ENCODE assay signal across 22 cellular contexts in genomic region chr1:248007778-248008177, GRCh38. TPM values are rescaled to one million over a fixed set of nuclear protein-coding genes. Genes with fewer than 3 reads are reported as not detected.
DNase-seq lines count a peak whose midpoint lies in the region; ATAC-seq, FAIRE-seq and TF ChIP-seq lines count a peak whose summit lies in the region.
"Had no signal": no experiment of that assay in that cellular context is flagged by ENCODE, and none has a peak within 500 bp of the region (broad histone marks: within the 10 kb centered on the region; RNA-seq: fewer than 3 reads in every experiment).

No MANE protein-coding gene starts in this region.

- no peak overlapping the region for H3K9ac ChIP-seq in HepG2 (ENCODE audit: insufficient read depth, low read depth, low read length)
- no peak overlapping the region for H3K9ac ChIP-seq in K562 (ENCODE audit: insufficient read depth in 1 of 2, low read depth in 2 of 2, low read length in 2 of 2)

- ATAC-seq in HepG2: no peak
- no peak for ATAC-seq in right lobe of liver
- ATAC-seq in K562: no peak
- ATAC-seq in GM21423 (IDR thresholded peaks at IDR 0.05; ENCODE audit: unreplicated experiment): no peak

- DNase-seq in HepG2 (ENCODE audit: low spot score): no peak
- DNase-seq in right lobe of liver: no peak
- no peak for DNase-seq in K562 (ENCODE audit: extremely low read depth in 1 of 4, low spot score in 3 of 4)
- no peak for DNase-seq in NCI-H2107 (lab: John Stamatoyannopoulos, UW)
- DNase-seq: 8988T; C1 segment of cervical spinal cord; Calu3; CD4-positive, alpha-beta memory T cell; COR-L47; DMS53; DMS79 treated with DMSO at 0.1 percent for 48 hours; GF-D8; GOT3; H7; HCEC 1CT had no signal

- H4K20me1 ChIP-seq in HepG2 (ENCODE audit: insufficient read depth, low read length) (no peaks in the 10 kb centered on the region), K562 (replicated peaks; ENCODE audit: control insufficient read depth, insufficient read depth, low read length) (no peaks in the 10 kb centered on the region)

- H3K4me3 ChIP-seq in HepG2 (replicated peaks in 1 of 3; ENCODE audit: insufficient read depth in 1 of 3, low read depth in 2 of 3, low read length in 3 of 3) (no peak overlapping the region), right lobe of liver (no peak overlapping the region), K562 (no peak overlapping the region)

- WGBS in HepG2 (ENCODE audit: low lambda C conversion rate): 0% methylated on average over 1 of the region's 1 CpG
- WGBS in right lobe of liver (ENCODE audit: insufficient coverage, low coverage, low lambda C conversion rate, missing lambda C conversion rate): 14% methylated on average over 1 of the region's 1 CpG
- WGBS in K562 (ENCODE audit: insufficient coverage, low coverage, missing lambda C conversion rate): 0% methylated on average over 1 of the region's 1 CpG

- in situ Hi-C loops in HepG2 (cut with HindIII; ENCODE audit: extremely low pct_ligation_motif_present, low pct_unique_long_range_greater_than_20kb) (no loop called here), K562 (cut with MboI) (no loop called here)

- H3K27ac ChIP-seq in HepG2 (ENCODE audit: extremely low read length, insufficient read depth, low read length) (no peak overlapping the region), right lobe of liver (no peak overlapping the region), K562 (ENCODE audit: extremely low read depth, low read depth, low read length) (no peak overlapping the region)

- no peak for TF ChIP-seq CTCF in HepG2 (CRISPR knock-in tag; IDR thresholded peaks at IDR 0.05)
- no peak for TF ChIP-seq CTCF in right lobe of liver (IDR thresholded peaks at IDR 0.05)
- TF ChIP-seq CTCF in K562 (IDR thresholded peaks at IDR 0.05 in 2 of 3, conservative IDR thresholded peaks at IDR 0.05 in 1 of 3; ENCODE audit: insufficient read depth in 2 of 3, low read depth in 1 of 3, low read length in 3 of 3): no peak

- H3K4me1 ChIP-seq in HepG2 (ENCODE audit: insufficient read depth, low read length): no peaks in the 10 kb centered on the region
- H3K4me1 ChIP-seq in right lobe of liver: no peaks in the 10 kb centered on the region
- no peaks in the 10 kb centered on the region for H3K4me1 ChIP-seq in K562 (replicated peaks in 1 of 2; ENCODE audit: control insufficient read depth in 2 of 2, insufficient read depth in 2 of 2, low read length in 2 of 2)

- H3K36me3 ChIP-seq in HepG2 (replicated peaks in 1 of 2; ENCODE audit: control insufficient read depth in 1 of 2, insufficient read depth in 2 of 2, low read length in 2 of 2): no peaks in the 10 kb centered on the region
- H3K36me3 ChIP-seq in right lobe of liver: no peaks in the 10 kb centered on the region
- H3K36me3 ChIP-seq in K562 (ENCODE audit: control insufficient read depth, insufficient read depth, low read length): no peaks in the 10 kb centered on the region

- BruUV-seq in HepG2 (replicated peaks; lab: Mats Ljungman, UMichigan) (no TSS peak), K562 (replicated peaks; lab: Mats Ljungman, UMichigan) (no TSS peak)

- CTCF ChIA-PET in HepG2 (lab: Yijun Ruan, JAX; ENCODE audit: low intra/inter-chr PET ratio, low total read pairs): no interaction called here
- CTCF ChIA-PET in K562 (lab: Yijun Ruan, JAX; ENCODE audit: low intra/inter-chr PET ratio): no interaction called here

- intact Hi-C loops in HepG2 (cut with micrococcal nuclease; ENCODE audit: unreplicated experiment) (no loop called here), right lobe of liver (cut with DNase I) (no loop called here), K562 (cut with micrococcal nuclease) (no loop called here)

- FAIRE-seq in HepG2 (lab: Jason Lieb, UNC) (no peak), K562 (lab: Jason Lieb, UNC) (no peak)
- FAIRE-seq: GM12891, GM18507 had no signal

- H3K4me2 ChIP-seq in HepG2 (ENCODE audit: low read depth, low read length) (no peak overlapping the region), K562 (ENCODE audit: insufficient read depth, low read length) (no peak overlapping the region)

- no peaks in the 10 kb centered on the region for H3K27me3 ChIP-seq in HepG2 (ENCODE audit: control insufficient read depth in 1 of 2, insufficient read depth in 2 of 2, low read length in 2 of 2)
- H3K27me3 ChIP-seq in right lobe of liver: no peaks in the 10 kb centered on the region
- no peaks in the 10 kb centered on the region for H3K27me3 ChIP-seq in K562 (ENCODE audit: control insufficient read depth in 2 of 2, insufficient read depth in 2 of 2, low read length in 2 of 2)

- no peak overlapping the region for H2AFZ ChIP-seq in HepG2 (ENCODE audit: low read length)
- H2AFZ ChIP-seq in K562 (ENCODE audit: low read depth, low read length): no peak overlapping the region

- TF ChIP-seq RAD21 in HepG2 (CRISPR knock-in tag; IDR thresholded peaks at IDR 0.05) (no peak), K562 (CRISPR knock-in tag; conservative IDR thresholded peaks at IDR 0.05 in 1 of 2, IDR thresholded peaks at IDR 0.05 in 1 of 2) (no peak)

- TF ChIP-seq EP300 in HepG2 (IDR thresholded peaks at IDR 0.05; ENCODE audit: low read depth in 2 of 2, low read length in 2 of 2): no peak
- no peak for TF ChIP-seq EP300 in HepG2 (CRISPR knock-in tag; IDR thresholded peaks at IDR 0.05; ENCODE audit: borderline replicate concordance)
- TF ChIP-seq EP300 in K562 (IDR thresholded peaks at IDR 0.05; ENCODE audit: low read length): no peak

- H3K9me1 ChIP-seq in K562 (ENCODE audit: control insufficient read depth, insufficient read depth, low read length): no peaks in the 10 kb centered on the region

- H3K79me2 ChIP-seq in HepG2 (ENCODE audit: insufficient read depth, low read length) (no peaks in the 10 kb centered on the region), K562 (ENCODE audit: control insufficient read depth, insufficient read depth, low read length) (no peaks in the 10 kb centered on the region)

- peaks cover 92% of the 10 kb centered on the region for H3K9me3 ChIP-seq in HepG2 (ENCODE audit: low read length)
- H3K9me3 ChIP-seq in right lobe of liver: no peaks in the 10 kb centered on the region
- peaks cover 3% of the 10 kb centered on the region for H3K9me3 ChIP-seq in K562 (replicated peaks; ENCODE audit: control insufficient read depth, insufficient read depth, low read depth, low read length)

- POLR2A ChIA-PET in HepG2 (lab: Yijun Ruan, JAX) (no interaction called here), K562 (lab: Yijun Ruan, JAX) (no interaction called here)

- TF ChIP-seq POLR2A in HepG2 (IDR thresholded peaks at IDR 0.05; ENCODE audit: insufficient read depth in 1 of 2, low read depth in 2 of 2, low read length in 2 of 2) (no peak), right lobe of liver (IDR thresholded peaks at IDR 0.05) (no peak), K562 (conservative IDR thresholded peaks at IDR 0.05) (no peak)

RNA-seq across cellular contexts. Expression of gene OR2L5, which starts 5.7 kb away (rescaled TPM):
- total RNA-seq in HepG2 (2016; rRNA removed; fragmentation: Illumina TruSeq; extraction: Trizol) (not detected in 2 replicates), right lobe of liver (not detected), K562 (2014; rRNA removed) (not detected in 2 replicates), K562 (2014; rRNA removed; fragmentation: Illumina TruSeq; extraction: Trizol) (not detected in 2 replicates), K562 (2015; rRNA removed; fragmentation: Illumina TruSeq; extraction: Trizol) (not detected in 2 replicates), K562 (2021) (not detected in 2 replicates)
- total RNA-seq in HepG2 (2016; cell fraction: cytosol; rRNA removed; fragmentation: Illumina TruSeq; extraction: Trizol; ENCODE audit: low read depth): not detected in 2 replicates
- total RNA-seq in HepG2 (2016; cell fraction: insoluble cytoplasmic fraction; rRNA removed; fragmentation: Illumina TruSeq; extraction: Trizol): not detected in 2 replicates
- total RNA-seq in HepG2 (2016; cell fraction: membrane; rRNA removed; fragmentation: Illumina TruSeq; extraction: Trizol): not detected in 2 replicates
- not detected in 2 replicates for total RNA-seq in HepG2 (2016; cell fraction: nucleus; rRNA removed; fragmentation: Illumina TruSeq; extraction: Trizol)
- polyA plus RNA-seq in HepG2 (2011; rRNA removed) (not detected in 2 replicates), K562 (2011; rRNA removed) (0.03 and 0.04 TPM in 2 replicates), K562 (2014; fragmentation: Illumina TruSeq; extraction: Trizol) (not detected in 2 replicates), K562 (2014; fragmentation: Nextera tagmentation; extraction: Ambion mirVana) (not detected), K562 (2014; rRNA removed) (not detected in 2 replicates)
- not detected in 2 replicates for polyA plus RNA-seq in HepG2 (2011; cell fraction: cytosol; rRNA removed)
- not detected in 2 replicates for polyA plus RNA-seq in HepG2 (2011; cell fraction: nucleus; rRNA removed)
- polyA plus RNA-seq in HepG2 (2012): not detected in 2 replicates
- polyA plus RNA-seq in HepG2 (2016; cell fraction: cytosol; fragmentation: Illumina TruSeq; extraction: Trizol; ENCODE audit: low read depth): not detected in 2 replicates
- polyA plus RNA-seq in HepG2 (2016; cell fraction: insoluble cytoplasmic fraction; fragmentation: Illumina TruSeq; extraction: Trizol; ENCODE audit: low read depth): not detected in 2 replicates
- not detected in 2 replicates for polyA plus RNA-seq in HepG2 (2016; cell fraction: membrane; fragmentation: Illumina TruSeq; extraction: Trizol; ENCODE audit: low read depth)
- not detected in 2 replicates for polyA plus RNA-seq in HepG2 (2016; cell fraction: nucleus; fragmentation: Illumina TruSeq; extraction: Trizol; ENCODE audit: insufficient read depth, low read depth)
- 0.07 TPM in 1 of 2 replicates, not detected in the other for polyA minus RNA-seq in HepG2 (2011; rRNA and poly(A)+ RNA removed; ENCODE audit: low replicate concordance)
- polyA minus RNA-seq in HepG2 (2011; cell fraction: cytosol; rRNA and poly(A)+ RNA removed): not detected in 2 replicates
- not detected in 2 replicates for polyA minus RNA-seq in HepG2 (2011; cell fraction: nucleus; rRNA and poly(A)+ RNA removed)
- total RNA-seq in K562 (2011; cell fraction: chromatin; rRNA removed; ENCODE audit: low replicate concordance): 0.39 TPM in 1 of 2 replicates, not detected in the other
- total RNA-seq in K562 (2011; cell fraction: nucleolus; rRNA removed): not detected in 2 replicates
- 0.51 and 0.53 TPM in 2 replicates for total RNA-seq in K562 (2011; cell fraction: nucleoplasm; rRNA removed)
- polyA plus RNA-seq in K562 (2011; cell fraction: cytosol; rRNA removed): not detected in 2 replicates
- polyA plus RNA-seq in K562 (2011; cell fraction: nucleus; rRNA removed): 0.06 TPM in 2 replicates
- not detected in 2 replicates for polyA plus RNA-seq in K562 (2012)
- 0.09 TPM in 1 of 2 replicates, not detected in the other for polyA minus RNA-seq in K562 (2011; rRNA and poly(A)+ RNA removed)
- not detected in 2 replicates for polyA minus RNA-seq in K562 (2011; cell fraction: cytosol; rRNA and poly(A)+ RNA removed)
- polyA minus RNA-seq in K562 (2011; cell fraction: nucleus; rRNA and poly(A)+ RNA removed): 0.13 TPM in 1 of 2 replicates, not detected in the other
- total RNA-seq: A673, Calu3, Daoy, G401, H7 had no signal
- polyA plus RNA-seq: BJ; CD4-positive, alpha-beta memory T cell had no signal

RNA-seq across cellular contexts. Expression of gene OR2L2, which starts 22.1 kb away (rescaled TPM):
- total RNA-seq in HepG2 (2016; rRNA removed; fragmentation: Illumina TruSeq; extraction: Trizol) (not detected in 2 replicates), right lobe of liver (under 1 TPM in 1 of 6 experiments, not detected in 5; 0.17 TPM), K562 (2014; rRNA removed) (0.05 TPM in 1 of 2 replicates, not detected in the other), K562 (2014; rRNA removed; fragmentation: Illumina TruSeq; extraction: Trizol) (not detected in 2 replicates), K562 (2015; rRNA removed; fragmentation: Illumina TruSeq; extraction: Trizol) (not detected in 2 replicates), K562 (2021) (0.09 TPM in 1 of 2 replicates, not detected in the other)
- total RNA-seq in HepG2 (2016; cell fraction: cytosol; rRNA removed; fragmentation: Illumina TruSeq; extraction: Trizol; ENCODE audit: low read depth): not detected in 2 replicates
- total RNA-seq in HepG2 (2016; cell fraction: insoluble cytoplasmic fraction; rRNA removed; fragmentation: Illumina TruSeq; extraction: Trizol): not detected in 2 replicates
- total RNA-seq in HepG2 (2016; cell fraction: membrane; rRNA removed; fragmentation: Illumina TruSeq; extraction: Trizol): not detected in 2 replicates
- total RNA-seq in HepG2 (2016; cell fraction: nucleus; rRNA removed; fragmentation: Illumina TruSeq; extraction: Trizol): not detected in 2 replicates
- polyA plus RNA-seq in HepG2 (2011; rRNA removed) (not detected in 2 replicates), K562 (2011; rRNA removed) (0.07 and 0.14 TPM in 2 replicates), K562 (2014; fragmentation: Illumina TruSeq; extraction: Trizol) (0.04 TPM in 1 of 2 replicates, not detected in the other), K562 (2014; fragmentation: Nextera tagmentation; extraction: Ambion mirVana) (not detected), K562 (2014; rRNA removed) (not detected in 2 replicates)
- not detected in 2 replicates for polyA plus RNA-seq in HepG2 (2011; cell fraction: cytosol; rRNA removed)
- not detected in 2 replicates for polyA plus RNA-seq in HepG2 (2011; cell fraction: nucleus; rRNA removed)
- polyA plus RNA-seq in HepG2 (2012): 0.04 TPM in 1 of 2 replicates, not detected in the other
- not detected in 2 replicates for polyA plus RNA-seq in HepG2 (2016; cell fraction: cytosol; fragmentation: Illumina TruSeq; extraction: Trizol; ENCODE audit: low read depth)
- polyA plus RNA-seq in HepG2 (2016; cell fraction: insoluble cytoplasmic fraction; fragmentation: Illumina TruSeq; extraction: Trizol; ENCODE audit: low read depth): not detected in 2 replicates
- polyA plus RNA-seq in HepG2 (2016; cell fraction: membrane; fragmentation: Illumina TruSeq; extraction: Trizol; ENCODE audit: low read depth): not detected in 2 replicates
- polyA plus RNA-seq in HepG2 (2016; cell fraction: nucleus; fragmentation: Illumina TruSeq; extraction: Trizol; ENCODE audit: insufficient read depth, low read depth): not detected in 2 replicates
- polyA minus RNA-seq in HepG2 (2011; rRNA and poly(A)+ RNA removed; ENCODE audit: low replicate concordance): not detected in 2 replicates
- polyA minus RNA-seq in HepG2 (2011; cell fraction: cytosol; rRNA and poly(A)+ RNA removed): not detected in 2 replicates
- not detected in 2 replicates for polyA minus RNA-seq in HepG2 (2011; cell fraction: nucleus; rRNA and poly(A)+ RNA removed)
- 0.33 TPM in 1 of 2 replicates, not detected in the other for total RNA-seq in K562 (2011; cell fraction: chromatin; rRNA removed; ENCODE audit: low replicate concordance)
- not detected in 2 replicates for total RNA-seq in K562 (2011; cell fraction: nucleolus; rRNA removed)
- 0.53 TPM in 1 of 2 replicates, not detected in the other for total RNA-seq in K562 (2011; cell fraction: nucleoplasm; rRNA removed)
- polyA plus RNA-seq in K562 (2011; cell fraction: cytosol; rRNA removed): 0.04 TPM in 1 of 2 replicates, not detected in the other
- 0.17 TPM in 1 of 2 replicates, not detected in the other for polyA plus RNA-seq in K562 (2011; cell fraction: nucleus; rRNA removed)
- 0.03 TPM in 1 of 2 replicates, not detected in the other for polyA plus RNA-seq in K562 (2012)
- polyA minus RNA-seq in K562 (2011; rRNA and poly(A)+ RNA removed): not detected in 2 replicates
- polyA minus RNA-seq in K562 (2011; cell fraction: cytosol; rRNA and poly(A)+ RNA removed): not detected in 2 replicates
- 0.13 TPM in 1 of 2 replicates, not detected in the other for polyA minus RNA-seq in K562 (2011; cell fraction: nucleus; rRNA and poly(A)+ RNA removed)
- total RNA-seq: A673, G401, H7 had no signal
- polyA plus RNA-seq: BJ; CD4-positive, alpha-beta memory T cell had no signal

RNA-seq across cellular contexts. Expression of gene OR2L3, which starts 38.9 kb away (rescaled TPM):
- not detected in 2 replicates for total RNA-seq in HepG2 (2016; rRNA removed; fragmentation: Illumina TruSeq; extraction: Trizol)
- not detected in 2 replicates for total RNA-seq in HepG2 (2016; cell fraction: cytosol; rRNA removed; fragmentation: Illumina TruSeq; extraction: Trizol; ENCODE audit: low read depth)
- total RNA-seq in HepG2 (2016; cell fraction: insoluble cytoplasmic fraction; rRNA removed; fragmentation: Illumina TruSeq; extraction: Trizol): not detected in 2 replicates
- not detected in 2 replicates for total RNA-seq in HepG2 (2016; cell fraction: membrane; rRNA removed; fragmentation: Illumina TruSeq; extraction: Trizol)
- not detected in 2 replicates for total RNA-seq in HepG2 (2016; cell fraction: nucleus; rRNA removed; fragmentation: Illumina TruSeq; extraction: Trizol)
- not detected in 2 replicates for polyA plus RNA-seq in HepG2 (2011; rRNA removed)
- not detected in 2 replicates for polyA plus RNA-seq in HepG2 (2011; cell fraction: cytosol; rRNA removed)
- polyA plus RNA-seq in HepG2 (2011; cell fraction: nucleus; rRNA removed): not detected in 2 replicates
- not detected in 2 replicates for polyA plus RNA-seq in HepG2 (2012)
- polyA plus RNA-seq in HepG2 (2016; cell fraction: cytosol; fragmentation: Illumina TruSeq; extraction: Trizol; ENCODE audit: low read depth): not detected in 2 replicates
- not detected in 2 replicates for polyA plus RNA-seq in HepG2 (2016; cell fraction: insoluble cytoplasmic fraction; fragmentation: Illumina TruSeq; extraction: Trizol; ENCODE audit: low read depth)
- not detected in 2 replicates for polyA plus RNA-seq in HepG2 (2016; cell fraction: membrane; fragmentation: Illumina TruSeq; extraction: Trizol; ENCODE audit: low read depth)
- not detected in 2 replicates for polyA plus RNA-seq in HepG2 (2016; cell fraction: nucleus; fragmentation: Illumina TruSeq; extraction: Trizol; ENCODE audit: insufficient read depth, low read depth)
- polyA minus RNA-seq in HepG2 (2011; rRNA and poly(A)+ RNA removed; ENCODE audit: low replicate concordance): not detected in 2 replicates
- not detected in 2 replicates for polyA minus RNA-seq in HepG2 (2011; cell fraction: cytosol; rRNA and poly(A)+ RNA removed)
- not detected in 2 replicates for polyA minus RNA-seq in HepG2 (2011; cell fraction: nucleus; rRNA and poly(A)+ RNA removed)
- total RNA-seq in right lobe of liver: not detected
- total RNA-seq in K562 (2011; cell fraction: chromatin; rRNA removed; ENCODE audit: low replicate concordance): 0.14 TPM in 1 of 2 replicates, not detected in the other
- not detected in 2 replicates for total RNA-seq in K562 (2011; cell fraction: nucleolus; rRNA removed)
- total RNA-seq in K562 (2011; cell fraction: nucleoplasm; rRNA removed): not detected in 2 replicates
- total RNA-seq in K562 (2014; rRNA removed): not detected in 2 replicates
- total RNA-seq in K562 (2014; rRNA removed; fragmentation: Illumina TruSeq; extraction: Trizol): not detected in 2 replicates
- total RNA-seq in K562 (2015; rRNA removed; fragmentation: Illumina TruSeq; extraction: Trizol): not detected in 2 replicates
- total RNA-seq in K562 (2021): not detected in 2 replicates
- polyA plus RNA-seq in K562 (2011; rRNA removed): not detected in 2 replicates
- polyA plus RNA-seq in K562 (2011; cell fraction: cytosol; rRNA removed): not detected in 2 replicates
- not detected in 2 replicates for polyA plus RNA-seq in K562 (2011; cell fraction: nucleus; rRNA removed)
- not detected in 2 replicates for polyA plus RNA-seq in K562 (2012)
- polyA plus RNA-seq in K562 (2014; fragmentation: Illumina TruSeq; extraction: Trizol): not detected in 2 replicates
- polyA plus RNA-seq in K562 (2014; fragmentation: Nextera tagmentation; extraction: Ambion mirVana): not detected
- polyA plus RNA-seq in K562 (2014; rRNA removed): not detected in 2 replicates
- not detected in 2 replicates for polyA minus RNA-seq in K562 (2011; rRNA and poly(A)+ RNA removed)
- not detected in 2 replicates for polyA minus RNA-seq in K562 (2011; cell fraction: cytosol; rRNA and poly(A)+ RNA removed)
- not detected in 2 replicates for polyA minus RNA-seq in K562 (2011; cell fraction: nucleus; rRNA and poly(A)+ RNA removed)
- total RNA-seq: A673, Calu3, Daoy, G401, H7 had no signal
- polyA plus RNA-seq: BJ; CD4-positive, alpha-beta memory T cell had no signal

RNA-seq across cellular contexts. Expression of gene OR2AK2, which starts 42.7 kb away (rescaled TPM):
- total RNA-seq in HepG2 (2016; rRNA removed; fragmentation: Illumina TruSeq; extraction: Trizol) (not detected in 2 replicates), right lobe of liver (not detected), K562 (2014; rRNA removed) (not detected in 2 replicates), K562 (2014; rRNA removed; fragmentation: Illumina TruSeq; extraction: Trizol) (not detected in 2 replicates), K562 (2015; rRNA removed; fragmentation: Illumina TruSeq; extraction: Trizol) (not detected in 2 replicates), K562 (2021) (not detected in 2 replicates)
- total RNA-seq in HepG2 (2016; cell fraction: cytosol; rRNA removed; fragmentation: Illumina TruSeq; extraction: Trizol; ENCODE audit: low read depth): not detected in 2 replicates
- total RNA-seq in HepG2 (2016; cell fraction: insoluble cytoplasmic fraction; rRNA removed; fragmentation: Illumina TruSeq; extraction: Trizol): not detected in 2 replicates
- not detected in 2 replicates for total RNA-seq in HepG2 (2016; cell fraction: membrane; rRNA removed; fragmentation: Illumina TruSeq; extraction: Trizol)
- total RNA-seq in HepG2 (2016; cell fraction: nucleus; rRNA removed; fragmentation: Illumina TruSeq; extraction: Trizol): not detected in 2 replicates
- polyA plus RNA-seq in HepG2 (2011; rRNA removed) (not detected in 2 replicates), K562 (2011; rRNA removed) (0.10 and 0.12 TPM in 2 replicates), K562 (2014; fragmentation: Illumina TruSeq; extraction: Trizol) (not detected in 2 replicates), K562 (2014; fragmentation: Nextera tagmentation; extraction: Ambion mirVana) (not detected), K562 (2014; rRNA removed) (not detected in 2 replicates)
- not detected in 2 replicates for polyA plus RNA-seq in HepG2 (2011; cell fraction: cytosol; rRNA removed)
- polyA plus RNA-seq in HepG2 (2011; cell fraction: nucleus; rRNA removed): not detected in 2 replicates
- not detected in 2 replicates for polyA plus RNA-seq in HepG2 (2012)
- polyA plus RNA-seq in HepG2 (2016; cell fraction: cytosol; fragmentation: Illumina TruSeq; extraction: Trizol; ENCODE audit: low read depth): not detected in 2 replicates
- not detected in 2 replicates for polyA plus RNA-seq in HepG2 (2016; cell fraction: insoluble cytoplasmic fraction; fragmentation: Illumina TruSeq; extraction: Trizol; ENCODE audit: low read depth)
- polyA plus RNA-seq in HepG2 (2016; cell fraction: membrane; fragmentation: Illumina TruSeq; extraction: Trizol; ENCODE audit: low read depth): not detected in 2 replicates
- not detected in 2 replicates for polyA plus RNA-seq in HepG2 (2016; cell fraction: nucleus; fragmentation: Illumina TruSeq; extraction: Trizol; ENCODE audit: insufficient read depth, low read depth)
- polyA minus RNA-seq in HepG2 (2011; rRNA and poly(A)+ RNA removed; ENCODE audit: low replicate concordance): not detected in 2 replicates
- not detected in 2 replicates for polyA minus RNA-seq in HepG2 (2011; cell fraction: cytosol; rRNA and poly(A)+ RNA removed)
- not detected in 2 replicates for polyA minus RNA-seq in HepG2 (2011; cell fraction: nucleus; rRNA and poly(A)+ RNA removed)
- 1.6 and 3.9 TPM in 2 replicates for total RNA-seq in K562 (2011; cell fraction: chromatin; rRNA removed; ENCODE audit: low replicate concordance)
- total RNA-seq in K562 (2011; cell fraction: nucleolus; rRNA removed): 0.50 TPM in 1 of 2 replicates, not detected in the other
- 2.2 and 3.4 TPM in 2 replicates for total RNA-seq in K562 (2011; cell fraction: nucleoplasm; rRNA removed)
- polyA plus RNA-seq in K562 (2011; cell fraction: cytosol; rRNA removed): 0.13 TPM in 1 of 2 replicates, not detected in the other
- polyA plus RNA-seq in K562 (2011; cell fraction: nucleus; rRNA removed): 0.42 and 0.44 TPM in 2 replicates
- not detected in 2 replicates for polyA plus RNA-seq in K562 (2012)
- 0.63 and 0.66 TPM in 2 replicates for polyA minus RNA-seq in K562 (2011; rRNA and poly(A)+ RNA removed)
- not detected in 2 replicates for polyA minus RNA-seq in K562 (2011; cell fraction: cytosol; rRNA and poly(A)+ RNA removed)
- polyA minus RNA-seq in K562 (2011; cell fraction: nucleus; rRNA and poly(A)+ RNA removed): 0.40 and 0.89 TPM in 2 replicates
- total RNA-seq: A673, Calu3, Daoy, G401, H7 had no signal
- polyA plus RNA-seq: BJ; CD4-positive, alpha-beta memory T cell had no signal

RNA-seq across cellular contexts. Expression of gene OR2L8, which starts 59.1 kb away (rescaled TPM):
- total RNA-seq in HepG2 (2016; rRNA removed; fragmentation: Illumina TruSeq; extraction: Trizol) (not detected in 2 replicates), right lobe of liver (not detected), K562 (2014; rRNA removed) (not detected in 2 replicates), K562 (2014; rRNA removed; fragmentation: Illumina TruSeq; extraction: Trizol) (not detected in 2 replicates), K562 (2015; rRNA removed; fragmentation: Illumina TruSeq; extraction: Trizol) (not detected in 2 replicates), K562 (2021) (not detected in 2 replicates)
- not detected in 2 replicates for total RNA-seq in HepG2 (2016; cell fraction: cytosol; rRNA removed; fragmentation: Illumina TruSeq; extraction: Trizol; ENCODE audit: low read depth)
- not detected in 2 replicates for total RNA-seq in HepG2 (2016; cell fraction: insoluble cytoplasmic fraction; rRNA removed; fragmentation: Illumina TruSeq; extraction: Trizol)
- not detected in 2 replicates for total RNA-seq in HepG2 (2016; cell fraction: membrane; rRNA removed; fragmentation: Illumina TruSeq; extraction: Trizol)
- total RNA-seq in HepG2 (2016; cell fraction: nucleus; rRNA removed; fragmentation: Illumina TruSeq; extraction: Trizol): not detected in 2 replicates
- polyA plus RNA-seq in HepG2 (2011; rRNA removed) (not detected in 2 replicates), K562 (2011; rRNA removed) (not detected in 2 replicates), K562 (2014; fragmentation: Illumina TruSeq; extraction: Trizol) (not detected in 2 replicates), K562 (2014; fragmentation: Nextera tagmentation; extraction: Ambion mirVana) (not detected), K562 (2014; rRNA removed) (not detected in 2 replicates)
- polyA plus RNA-seq in HepG2 (2011; cell fraction: cytosol; rRNA removed): not detected in 2 replicates
- not detected in 2 replicates for polyA plus RNA-seq in HepG2 (2011; cell fraction: nucleus; rRNA removed)
- polyA plus RNA-seq in HepG2 (2012): not detected in 2 replicates
- polyA plus RNA-seq in HepG2 (2016; cell fraction: cytosol; fragmentation: Illumina TruSeq; extraction: Trizol; ENCODE audit: low read depth): not detected in 2 replicates
- not detected in 2 replicates for polyA plus RNA-seq in HepG2 (2016; cell fraction: insoluble cytoplasmic fraction; fragmentation: Illumina TruSeq; extraction: Trizol; ENCODE audit: low read depth)
- not detected in 2 replicates for polyA plus RNA-seq in HepG2 (2016; cell fraction: membrane; fragmentation: Illumina TruSeq; extraction: Trizol; ENCODE audit: low read depth)
- polyA plus RNA-seq in HepG2 (2016; cell fraction: nucleus; fragmentation: Illumina TruSeq; extraction: Trizol; ENCODE audit: insufficient read depth, low read depth): not detected in 2 replicates
- polyA minus RNA-seq in HepG2 (2011; rRNA and poly(A)+ RNA removed; ENCODE audit: low replicate concordance): not detected in 2 replicates
- polyA minus RNA-seq in HepG2 (2011; cell fraction: cytosol; rRNA and poly(A)+ RNA removed): not detected in 2 replicates
- polyA minus RNA-seq in HepG2 (2011; cell fraction: nucleus; rRNA and poly(A)+ RNA removed): not detected in 2 replicates
- 0.76 and 2.4 TPM in 2 replicates for total RNA-seq in K562 (2011; cell fraction: chromatin; rRNA removed; ENCODE audit: low replicate concordance)
- 0.79 TPM in 1 of 2 replicates, not detected in the other for total RNA-seq in K562 (2011; cell fraction: nucleolus; rRNA removed)
- total RNA-seq in K562 (2011; cell fraction: nucleoplasm; rRNA removed): 2.3 and 4.2 TPM in 2 replicates
- polyA plus RNA-seq in K562 (2011; cell fraction: cytosol; rRNA removed): not detected in 2 replicates
- polyA plus RNA-seq in K562 (2011; cell fraction: nucleus; rRNA removed): 0.17 and 0.28 TPM in 2 replicates
- not detected in 2 replicates for polyA plus RNA-seq in K562 (2012)
- polyA minus RNA-seq in K562 (2011; rRNA and poly(A)+ RNA removed): 1.2 and 1.3 TPM in 2 replicates
- not detected in 2 replicates for polyA minus RNA-seq in K562 (2011; cell fraction: cytosol; rRNA and poly(A)+ RNA removed)
- 0.78 and 0.94 TPM in 2 replicates for polyA minus RNA-seq in K562 (2011; cell fraction: nucleus; rRNA and poly(A)+ RNA removed)
- total RNA-seq: A673, Calu3, Daoy, G401, H7 had no signal
- polyA plus RNA-seq: BJ; CD4-positive, alpha-beta memory T cell had no signal

Comparison
In these comparisons a context has a peak if more than half of its experiments do, and no peak if none do; other contexts are left out.
1. Of the 241 proteins assayed by ChIP-seq in both HepG2 and K562: peak only in HepG2: none; only in K562: none; in both: MAFF, MAFG and MAFK; in neither: 238.